Comparison of ENCODE assay signal across 2 cellular contexts in the genomic region with DNA sequence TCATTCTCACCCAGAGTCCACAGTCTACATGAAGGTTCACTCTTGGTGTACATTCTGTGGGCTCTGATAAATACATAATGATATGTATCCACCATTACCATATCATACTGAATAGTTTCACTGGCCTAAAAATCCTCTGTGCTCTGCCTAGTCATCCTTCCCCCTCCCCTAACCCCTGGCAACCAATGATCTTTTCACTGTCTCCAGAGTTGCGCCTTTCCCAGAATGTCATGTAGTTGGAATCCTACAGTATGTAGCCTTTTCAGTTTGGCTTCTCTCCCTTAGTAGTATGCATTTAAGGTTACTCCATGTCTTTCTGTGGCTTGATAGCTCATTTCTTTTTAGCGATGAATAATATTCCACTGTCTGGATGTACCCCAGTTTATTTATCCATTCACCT.
TF ChIP-seq lines count a peak whose summit lies in the region.

No MANE protein-coding gene starts in this region.

TF ChIP-seq in SK-N-SH treated with all-trans-retinoic acid at 6 μM for 48 hours, 23 proteins besides CTCF, POLR2A, EP300 and RAD21 (continued from another document):
- TF ChIP-seq, protein P1, sequence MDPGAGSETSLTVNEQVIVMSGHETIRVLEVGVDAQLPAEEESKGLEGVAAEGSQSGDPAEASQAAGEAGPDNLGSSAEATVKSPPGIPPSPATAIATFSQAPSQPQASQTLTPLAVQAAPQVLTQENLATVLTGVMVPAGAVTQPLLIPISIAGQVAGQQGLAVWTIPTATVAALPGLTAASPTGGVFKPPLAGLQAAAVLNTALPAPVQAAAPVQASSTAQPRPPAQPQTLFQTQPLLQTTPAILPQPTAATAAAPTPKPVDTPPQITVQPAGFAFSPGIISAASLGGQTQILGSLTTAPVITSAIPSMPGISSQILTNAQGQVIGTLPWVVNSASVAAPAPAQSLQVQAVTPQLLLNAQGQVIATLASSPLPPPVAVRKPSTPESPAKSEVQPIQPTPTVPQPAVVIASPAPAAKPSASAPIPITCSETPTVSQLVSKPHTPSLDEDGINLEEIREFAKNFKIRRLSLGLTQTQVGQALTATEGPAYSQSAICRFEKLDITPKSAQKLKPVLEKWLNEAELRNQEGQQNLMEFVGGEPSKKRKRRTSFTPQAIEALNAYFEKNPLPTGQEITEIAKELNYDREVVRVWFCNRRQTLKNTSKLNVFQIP (CRISPR knock-in tag; IDR thresholded peaks at IDR 0.05; ENCODE audit: borderline replicate concordance, low read depth): no peak
- TF ChIP-seq ZNF70 (CRISPR knock-in tag; IDR thresholded peaks at IDR 0.05): no peak
- TF ChIP-seq TOX (CRISPR knock-in tag; IDR thresholded peaks at IDR 0.05; ENCODE audit: borderline replicate concordance): no peak
- no peak for TF ChIP-seq RARB (CRISPR knock-in tag; IDR thresholded peaks at IDR 0.05)
- TF ChIP-seq ARNTL (CRISPR knock-in tag; IDR thresholded peaks at IDR 0.05; ENCODE audit: borderline replicate concordance, low read depth): no peak
- TF ChIP-seq, protein P2, sequence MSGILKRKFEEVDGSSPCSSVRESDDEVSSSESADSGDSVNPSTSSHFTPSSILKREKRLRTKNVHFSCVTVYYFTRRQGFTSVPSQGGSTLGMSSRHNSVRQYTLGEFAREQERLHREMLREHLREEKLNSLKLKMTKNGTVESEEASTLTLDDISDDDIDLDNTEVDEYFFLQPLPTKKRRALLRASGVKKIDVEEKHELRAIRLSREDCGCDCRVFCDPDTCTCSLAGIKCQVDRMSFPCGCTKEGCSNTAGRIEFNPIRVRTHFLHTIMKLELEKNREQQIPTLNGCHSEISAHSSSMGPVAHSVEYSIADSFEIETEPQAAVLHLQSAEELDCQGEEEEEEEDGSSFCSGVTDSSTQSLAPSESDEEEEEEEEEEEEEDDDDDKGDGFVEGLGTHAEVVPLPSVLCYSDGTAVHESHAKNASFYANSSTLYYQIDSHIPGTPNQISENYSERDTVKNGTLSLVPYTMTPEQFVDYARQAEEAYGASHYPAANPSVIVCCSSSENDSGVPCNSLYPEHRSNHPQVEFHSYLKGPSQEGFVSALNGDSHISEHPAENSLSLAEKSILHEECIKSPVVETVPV (CRISPR knock-in tag; IDR thresholded peaks at IDR 0.05): no peak
- TF ChIP-seq CSDC2 (CRISPR knock-in tag; IDR thresholded peaks at IDR 0.05): no peak
- TF ChIP-seq BACH2 (CRISPR knock-in tag; IDR thresholded peaks at IDR 0.05; ENCODE audit: borderline replicate concordance): no peak
- TF ChIP-seq, protein P3, sequence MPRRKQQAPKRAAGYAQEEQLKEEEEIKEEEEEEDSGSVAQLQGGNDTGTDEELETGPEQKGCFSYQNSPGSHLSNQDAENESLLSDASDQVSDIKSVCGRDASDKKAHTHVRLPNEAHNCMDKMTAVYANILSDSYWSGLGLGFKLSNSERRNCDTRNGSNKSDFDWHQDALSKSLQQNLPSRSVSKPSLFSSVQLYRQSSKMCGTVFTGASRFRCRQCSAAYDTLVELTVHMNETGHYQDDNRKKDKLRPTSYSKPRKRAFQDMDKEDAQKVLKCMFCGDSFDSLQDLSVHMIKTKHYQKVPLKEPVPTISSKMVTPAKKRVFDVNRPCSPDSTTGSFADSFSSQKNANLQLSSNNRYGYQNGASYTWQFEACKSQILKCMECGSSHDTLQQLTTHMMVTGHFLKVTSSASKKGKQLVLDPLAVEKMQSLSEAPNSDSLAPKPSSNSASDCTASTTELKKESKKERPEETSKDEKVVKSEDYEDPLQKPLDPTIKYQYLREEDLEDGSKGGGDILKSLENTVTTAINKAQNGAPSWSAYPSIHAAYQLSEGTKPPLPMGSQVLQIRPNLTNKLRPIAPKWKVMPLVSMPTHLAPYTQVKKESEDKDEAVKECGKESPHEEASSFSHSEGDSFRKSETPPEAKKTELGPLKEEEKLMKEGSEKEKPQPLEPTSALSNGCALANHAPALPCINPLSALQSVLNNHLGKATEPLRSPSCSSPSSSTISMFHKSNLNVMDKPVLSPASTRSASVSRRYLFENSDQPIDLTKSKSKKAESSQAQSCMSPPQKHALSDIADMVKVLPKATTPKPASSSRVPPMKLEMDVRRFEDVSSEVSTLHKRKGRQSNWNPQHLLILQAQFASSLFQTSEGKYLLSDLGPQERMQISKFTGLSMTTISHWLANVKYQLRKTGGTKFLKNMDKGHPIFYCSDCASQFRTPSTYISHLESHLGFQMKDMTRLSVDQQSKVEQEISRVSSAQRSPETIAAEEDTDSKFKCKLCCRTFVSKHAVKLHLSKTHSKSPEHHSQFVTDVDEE (CRISPR knock-in tag; IDR thresholded peaks at IDR 0.05): no peak
- TF ChIP-seq TCF4 (CRISPR knock-in tag; IDR thresholded peaks at IDR 0.05; ENCODE audit: borderline replicate concordance): no peak
- TF ChIP-seq ZC3H10 (CRISPR knock-in tag; IDR thresholded peaks at IDR 0.05): no peak
- no peak for TF ChIP-seq ZNF8 (CRISPR knock-in tag; IDR thresholded peaks at IDR 0.05)
- TF ChIP-seq, protein P4, sequence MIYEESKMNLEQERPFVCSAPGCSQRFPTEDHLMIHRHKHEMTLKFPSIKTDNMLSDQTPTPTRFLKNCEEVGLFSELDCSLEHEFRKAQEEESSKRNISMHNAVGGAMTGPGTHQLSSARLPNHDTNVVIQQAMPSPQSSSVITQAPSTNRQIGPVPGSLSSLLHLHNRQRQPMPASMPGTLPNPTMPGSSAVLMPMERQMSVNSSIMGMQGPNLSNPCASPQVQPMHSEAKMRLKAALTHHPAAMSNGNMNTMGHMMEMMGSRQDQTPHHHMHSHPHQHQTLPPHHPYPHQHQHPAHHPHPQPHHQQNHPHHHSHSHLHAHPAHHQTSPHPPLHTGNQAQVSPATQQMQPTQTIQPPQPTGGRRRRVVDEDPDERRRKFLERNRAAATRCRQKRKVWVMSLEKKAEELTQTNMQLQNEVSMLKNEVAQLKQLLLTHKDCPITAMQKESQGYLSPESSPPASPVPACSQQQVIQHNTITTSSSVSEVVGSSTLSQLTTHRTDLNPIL (CRISPR knock-in tag; IDR thresholded peaks at IDR 0.05; ENCODE audit: low read depth): no peak
- no peak for TF ChIP-seq ZNF565 (CRISPR knock-in tag; conservative IDR thresholded peaks at IDR 0.05; ENCODE audit: low read depth)
- no peak for TF ChIP-seq ZFP3 (CRISPR knock-in tag; IDR thresholded peaks at IDR 0.05)
- TF ChIP-seq, protein P5, sequence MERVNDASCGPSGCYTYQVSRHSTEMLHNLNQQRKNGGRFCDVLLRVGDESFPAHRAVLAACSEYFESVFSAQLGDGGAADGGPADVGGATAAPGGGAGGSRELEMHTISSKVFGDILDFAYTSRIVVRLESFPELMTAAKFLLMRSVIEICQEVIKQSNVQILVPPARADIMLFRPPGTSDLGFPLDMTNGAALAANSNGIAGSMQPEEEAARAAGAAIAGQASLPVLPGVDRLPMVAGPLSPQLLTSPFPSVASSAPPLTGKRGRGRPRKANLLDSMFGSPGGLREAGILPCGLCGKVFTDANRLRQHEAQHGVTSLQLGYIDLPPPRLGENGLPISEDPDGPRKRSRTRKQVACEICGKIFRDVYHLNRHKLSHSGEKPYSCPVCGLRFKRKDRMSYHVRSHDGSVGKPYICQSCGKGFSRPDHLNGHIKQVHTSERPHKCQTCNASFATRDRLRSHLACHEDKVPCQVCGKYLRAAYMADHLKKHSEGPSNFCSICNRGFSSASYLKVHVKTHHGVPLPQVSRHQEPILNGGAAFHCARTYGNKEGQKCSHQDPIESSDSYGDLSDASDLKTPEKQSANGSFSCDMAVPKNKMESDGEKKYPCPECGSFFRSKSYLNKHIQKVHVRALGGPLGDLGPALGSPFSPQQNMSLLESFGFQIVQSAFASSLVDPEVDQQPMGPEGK (CRISPR knock-in tag; IDR thresholded peaks at IDR 0.05; ENCODE audit: borderline replicate concordance): no peak

TF ChIP-seq in SK-N-SH, 30 proteins besides CTCF, POLR2A, EP300 and RAD21 (continued from another document):
- TF ChIP-seq, protein P6, sequence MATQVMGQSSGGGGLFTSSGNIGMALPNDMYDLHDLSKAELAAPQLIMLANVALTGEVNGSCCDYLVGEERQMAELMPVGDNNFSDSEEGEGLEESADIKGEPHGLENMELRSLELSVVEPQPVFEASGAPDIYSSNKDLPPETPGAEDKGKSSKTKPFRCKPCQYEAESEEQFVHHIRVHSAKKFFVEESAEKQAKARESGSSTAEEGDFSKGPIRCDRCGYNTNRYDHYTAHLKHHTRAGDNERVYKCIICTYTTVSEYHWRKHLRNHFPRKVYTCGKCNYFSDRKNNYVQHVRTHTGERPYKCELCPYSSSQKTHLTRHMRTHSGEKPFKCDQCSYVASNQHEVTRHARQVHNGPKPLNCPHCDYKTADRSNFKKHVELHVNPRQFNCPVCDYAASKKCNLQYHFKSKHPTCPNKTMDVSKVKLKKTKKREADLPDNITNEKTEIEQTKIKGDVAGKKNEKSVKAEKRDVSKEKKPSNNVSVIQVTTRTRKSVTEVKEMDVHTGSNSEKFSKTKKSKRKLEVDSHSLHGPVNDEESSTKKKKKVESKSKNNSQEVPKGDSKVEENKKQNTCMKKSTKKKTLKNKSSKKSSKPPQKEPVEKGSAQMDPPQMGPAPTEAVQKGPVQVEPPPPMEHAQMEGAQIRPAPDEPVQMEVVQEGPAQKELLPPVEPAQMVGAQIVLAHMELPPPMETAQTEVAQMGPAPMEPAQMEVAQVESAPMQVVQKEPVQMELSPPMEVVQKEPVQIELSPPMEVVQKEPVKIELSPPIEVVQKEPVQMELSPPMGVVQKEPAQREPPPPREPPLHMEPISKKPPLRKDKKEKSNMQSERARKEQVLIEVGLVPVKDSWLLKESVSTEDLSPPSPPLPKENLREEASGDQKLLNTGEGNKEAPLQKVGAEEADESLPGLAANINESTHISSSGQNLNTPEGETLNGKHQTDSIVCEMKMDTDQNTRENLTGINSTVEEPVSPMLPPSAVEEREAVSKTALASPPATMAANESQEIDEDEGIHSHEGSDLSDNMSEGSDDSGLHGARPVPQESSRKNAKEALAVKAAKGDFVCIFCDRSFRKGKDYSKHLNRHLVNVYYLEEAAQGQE (IDR thresholded peaks at IDR 0.05; ENCODE audit: low read depth, low read length): no peak
- TF ChIP-seq, protein P7, sequence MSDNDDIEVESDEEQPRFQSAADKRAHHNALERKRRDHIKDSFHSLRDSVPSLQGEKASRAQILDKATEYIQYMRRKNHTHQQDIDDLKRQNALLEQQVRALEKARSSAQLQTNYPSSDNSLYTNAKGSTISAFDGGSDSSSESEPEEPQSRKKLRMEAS (IDR thresholded peaks at IDR 0.05; ENCODE audit: low read depth): no peak
- TF ChIP-seq ELF1 (IDR thresholded peaks at IDR 0.05) (no peak), JUND (IDR thresholded peaks at IDR 0.05) (no peak), SMC3 (IDR thresholded peaks at IDR 0.05; ENCODE audit: low read depth, low read length) (no peak), EZH2phosphoT487 (IDR thresholded peaks at IDR 0.05; ENCODE audit: borderline replicate concordance, low read depth) (no peak), RXRA (IDR thresholded peaks at IDR 0.05; ENCODE audit: borderline replicate concordance, low read depth) (no peak), TCF12 (IDR thresholded peaks at IDR 0.05) (no peak), RCOR1 (IDR thresholded peaks at IDR 0.05; ENCODE audit: low read length) (no peak), YY1 (IDR thresholded peaks at IDR 0.05; ENCODE audit: low read depth) (no peak), POLR2AphosphoS5 (IDR thresholded peaks at IDR 0.05; ENCODE audit: low read depth, low read length) (no peak), FOXJ3 (CRISPR knock-in tag; IDR thresholded peaks at IDR 0.05) (no peak), NRF1 (IDR thresholded peaks at IDR 0.05; ENCODE audit: low read depth, low read length) (no peak), MXI1 (IDR thresholded peaks at IDR 0.05; ENCODE audit: low read depth, low read length) (no peak)
- TF ChIP-seq, protein P8, sequence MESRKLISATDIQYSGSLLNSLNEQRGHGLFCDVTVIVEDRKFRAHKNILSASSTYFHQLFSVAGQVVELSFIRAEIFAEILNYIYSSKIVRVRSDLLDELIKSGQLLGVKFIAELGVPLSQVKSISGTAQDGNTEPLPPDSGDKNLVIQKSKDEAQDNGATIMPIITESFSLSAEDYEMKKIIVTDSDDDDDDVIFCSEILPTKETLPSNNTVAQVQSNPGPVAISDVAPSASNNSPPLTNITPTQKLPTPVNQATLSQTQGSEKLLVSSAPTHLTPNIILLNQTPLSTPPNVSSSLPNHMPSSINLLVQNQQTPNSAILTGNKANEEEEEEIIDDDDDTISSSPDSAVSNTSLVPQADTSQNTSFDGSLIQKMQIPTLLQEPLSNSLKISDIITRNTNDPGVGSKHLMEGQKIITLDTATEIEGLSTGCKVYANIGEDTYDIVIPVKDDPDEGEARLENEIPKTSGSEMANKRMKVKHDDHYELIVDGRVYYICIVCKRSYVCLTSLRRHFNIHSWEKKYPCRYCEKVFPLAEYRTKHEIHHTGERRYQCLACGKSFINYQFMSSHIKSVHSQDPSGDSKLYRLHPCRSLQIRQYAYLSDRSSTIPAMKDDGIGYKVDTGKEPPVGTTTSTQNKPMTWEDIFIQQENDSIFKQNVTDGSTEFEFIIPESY (IDR thresholded peaks at IDR 0.05; ENCODE audit: borderline replicate concordance, low read depth): no peak
